8 cellular contexts compared by ENCODE assay signal in the genomic region with DNA sequence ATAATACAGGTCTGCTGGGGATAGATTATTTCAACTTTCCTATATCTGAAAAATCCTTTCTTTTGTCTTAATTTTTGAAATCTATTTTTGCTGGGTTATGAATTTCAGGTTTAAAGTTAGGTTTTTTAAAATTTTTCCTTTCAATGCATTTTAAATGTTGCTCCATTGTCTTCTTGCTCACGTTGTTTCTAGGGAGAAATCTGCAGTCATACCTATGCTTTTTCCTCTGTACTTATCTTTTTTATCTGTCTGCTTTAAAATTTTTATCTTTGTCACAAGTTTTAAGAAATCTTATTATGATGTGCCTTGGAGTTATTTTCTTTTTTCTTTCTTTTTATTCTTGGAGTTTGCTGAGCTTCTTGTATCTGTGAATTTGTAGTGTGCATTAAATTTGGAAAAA.
"Had no signal": no experiment of that assay in that cellular context is flagged by ENCODE, and none has a peak within 500 bp of the region (broad histone marks: within the 10 kb centered on the region; RNA-seq: fewer than 3 reads in every experiment).

No MANE protein-coding gene starts in this region.

- H3K4me3 ChIP-seq: GM23338 had no signal

- DNase-seq: H9, HCEC 1CT, HFFc6, KG1 had no signal

- H3K4me2 ChIP-seq: GM23338 had no signal

- ATAC-seq: GM23338 had no signal

- H2AFZ ChIP-seq: GM23338 had no signal

- FAIRE-seq: H1, H54, HTR-8/SVneo had no signal
